20 cellular contexts compared by ENCODE assay signal in the genomic region with DNA sequence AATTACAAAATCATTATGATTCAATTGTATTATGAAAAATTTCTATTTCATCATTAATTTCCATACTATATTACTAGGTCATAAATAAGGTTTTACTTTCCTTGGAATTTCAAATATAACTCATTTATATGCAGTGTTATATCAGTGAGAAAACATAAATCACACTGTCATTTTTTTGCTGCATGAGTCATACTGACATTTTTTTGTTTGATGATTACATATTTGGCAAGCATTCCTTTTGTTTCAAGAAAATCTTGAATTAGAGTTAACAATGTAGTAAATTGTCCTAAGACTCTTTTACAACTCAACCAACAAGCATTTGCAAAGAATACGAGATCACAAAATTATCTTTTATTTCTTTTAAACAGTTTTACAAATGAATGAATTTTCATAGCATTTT.
"Had no signal": no experiment of that assay in that cellular context is flagged by ENCODE, and none has a peak within 500 bp of the region (broad histone marks: within the 10 kb centered on the region; RNA-seq: fewer than 3 reads in every experiment).

No MANE protein-coding gene starts in this region.

- H3K36me3 ChIP-seq: ascending aorta, colonic mucosa, gastrocnemius medialis, heart right ventricle, neural progenitor cell, tibial artery had no signal

- H3K9ac ChIP-seq: neural progenitor cell, parathyroid adenoma had no signal

- H3K4me1 ChIP-seq: ascending aorta, colonic mucosa, gastrocnemius medialis, heart right ventricle, neural progenitor cell, parathyroid adenoma, tibial artery had no signal

- H3K27me3 ChIP-seq: ascending aorta, colonic mucosa, gastrocnemius medialis, heart right ventricle, neural progenitor cell, tibial artery had no signal

- H3K27ac ChIP-seq: ascending aorta, colonic mucosa, gastrocnemius medialis, heart right ventricle, neural progenitor cell, parathyroid adenoma, tibial artery had no signal

- H3K9me3 ChIP-seq: ascending aorta, colonic mucosa, gastrocnemius medialis, tibial artery had no signal

- H3K79me2 ChIP-seq: parathyroid adenoma had no signal

- H3K4me2 ChIP-seq: neural progenitor cell had no signal

- ATAC-seq: activated CD4-positive, CD25-positive, alpha-beta regulatory T cell treated with anti-CD3 and anti-CD28 coated beads, Interleukin-2, amount 50 U/mL, for 24 hours; activated naive CD8-positive, alpha-beta T cell treated with anti-CD3 and anti-CD28 coated beads, Interleukin-2, amount 50 U/mL, for 24 hours; gastrocnemius medialis; heart right ventricle; left lobe of liver; stimulated activated memory B cell treated with anti-CD40 and anti-IgM and Interleukin-4, amounts not matched to agents 10 μg/mL and 1 μg/mL and 100 μg/mL, for 72 hours had no signal

- H3K4me3 ChIP-seq: ascending aorta, colonic mucosa, gastrocnemius medialis, heart right ventricle, neural progenitor cell, tibial artery had no signal

- DNase-seq: activated naive CD4-positive, alpha-beta T cell treated with anti-CD3 and anti-CD28 coated beads for 36 hours; activated naive CD8-positive, alpha-beta T cell treated with anti-CD3 and anti-CD28 coated beads, Interleukin-2, amount 50 U/mL, for 24 hours; activated T-cell treated with anti-CD3 and anti-CD28 coated beads for 4 hours; caudate nucleus; colonic mucosa; gastrocnemius medialis; heart right ventricle; islet precursor cell; mammary epithelial cell; naive B cell; stimulated activated CD4-positive, alpha-beta T cell treated with anti-CD3 and anti-CD28 coated beads, Interleukin-2, amount 100 ng/mL, for 48 hours; T-helper 1 cell; T1000; tibial artery had no signal

- H2AFZ ChIP-seq: neural progenitor cell, parathyroid adenoma had no signal
